Comparison of ENCODE assay signal across 12 cellular contexts in the genomic region with DNA sequence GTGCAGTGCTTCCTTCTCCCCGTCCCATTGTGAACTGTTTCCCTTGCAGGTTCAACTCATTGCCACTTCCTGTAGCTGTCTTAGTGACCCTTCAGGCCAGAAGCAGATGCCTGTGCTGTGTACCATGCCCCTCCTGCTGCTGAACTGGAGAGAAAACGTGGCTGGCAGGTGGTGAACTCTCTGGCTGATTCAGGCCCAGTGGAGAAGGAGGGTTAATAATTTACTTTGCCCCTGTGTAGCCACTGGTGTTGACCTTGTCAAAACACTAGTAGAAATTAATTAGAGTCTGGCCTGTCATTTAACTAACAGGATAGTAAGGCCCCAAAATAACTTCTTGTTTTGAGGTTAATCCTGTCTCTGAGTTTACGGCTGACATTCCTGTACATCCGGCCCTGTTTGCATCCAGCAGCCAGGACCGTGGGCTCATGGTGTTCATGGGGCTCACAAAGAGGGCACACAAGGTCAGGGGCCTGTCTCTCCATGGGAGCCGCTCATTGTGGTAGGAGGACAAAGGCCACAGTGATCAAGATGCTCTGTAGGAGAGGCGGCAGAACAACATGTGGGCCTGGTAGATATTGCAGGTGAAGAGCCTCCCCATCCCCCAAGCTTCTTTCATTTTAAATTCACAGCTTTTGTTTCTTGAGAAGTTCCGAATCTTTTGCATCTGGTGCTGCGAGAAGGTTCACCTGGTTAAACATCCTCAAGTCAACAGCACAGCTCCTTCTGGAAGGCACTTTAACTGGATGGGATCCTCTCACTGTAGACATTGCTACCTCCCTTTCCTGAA.
DNase-seq lines count a peak whose midpoint lies in the region; ATAC-seq and TF ChIP-seq lines count a peak whose summit lies in the region.
"Had no signal": no experiment of that assay in that cellular context is flagged by ENCODE, and none has a peak within 500 bp of the region (broad histone marks: within the 10 kb centered on the region; RNA-seq: fewer than 3 reads in every experiment).

No MANE protein-coding gene starts in this region.

- peaks cover 4% of the 10 kb centered on the region for H3K36me3 Mint-ChIP-seq in type B pancreatic cell

- peak overlapping the region; percentile 39 for H3K4me3 Mint-ChIP-seq in type B pancreatic cell
- H3K4me3 Mint-ChIP-seq: T-helper 1 cell treated with Interleukin-12 subunit alpha and Interleukin-12 subunit beta and Interleukin-4 antibody, amounts not matched to agents 30 μg/mL and 1 μg/mL, for 36 hours had no signal

- no peak overlapping the region; the same call in 1 of the 2 replicates for H3K9ac ChIP-seq in HUES64 (ENCODE audit: low read depth, low read length)

- peak overlapping the region; percentile 68 for H3K27ac Mint-ChIP-seq in type B pancreatic cell
- H3K27ac Mint-ChIP-seq: T-helper 1 cell treated with Interleukin-12 subunit alpha and Interleukin-12 subunit beta and Interleukin-4 antibody, amounts not matched to agents 30 μg/mL and 1 μg/mL, for 36 hours had no signal

- H3K27ac ChIP-seq in HUES64 (ENCODE audit: low read depth, low read length): peak overlapping the region; percentile 80
- H3K27ac ChIP-seq: epithelial cell of prostate had no signal

- no peaks in the 10 kb centered on the region for H3K9me3 Mint-ChIP-seq in type B pancreatic cell
- H3K9me3 Mint-ChIP-seq: T-helper 1 cell treated with Interleukin-12 subunit alpha and Interleukin-12 subunit beta and Interleukin-4 antibody, amounts not matched to agents 30 μg/mL and 1 μg/mL, for 36 hours had no signal

- DNase-seq in kidney epithelial cell (ENCODE audit: low read depth) (peak; percentile 69), type B pancreatic cell (ENCODE audit: extremely low spot score, unreplicated experiment) (no peak), NCI-H2196 treated with DMSO at 0.1 percent for 48 hours (lab: John Stamatoyannopoulos, UW; ENCODE audit: unreplicated experiment) (no peak), COLO829 (ENCODE audit: low spot score) (no peak)
- DNase-seq: anterior cingulate cortex, left ventricle myocardium superior, right cardiac atrium had no signal

- WGBS in HUES64: 72% methylated on average over 9 of the region's 9 CpGs

- H3K4me3 ChIP-seq in HUES64 (ENCODE audit: low read length) (no peak overlapping the region), kidney epithelial cell (ENCODE audit: low read depth, low read length) (no peak overlapping the region)

- H3K27me3 Mint-ChIP-seq in type B pancreatic cell: no peaks in the 10 kb centered on the region

- no peaks in the 10 kb centered on the region for H3K9me3 ChIP-seq in HUES64 (ENCODE audit: insufficient read depth, low read depth, low read length)

- H3K27me3 ChIP-seq in HUES64 (ENCODE audit: insufficient read depth, low read length): no peaks in the 10 kb centered on the region
- H3K27me3 ChIP-seq in kidney epithelial cell (ENCODE audit: control insufficient read depth, insufficient read depth, low read length): no peaks in the 10 kb centered on the region

- H3K36me3 ChIP-seq in HUES64 (ENCODE audit: insufficient read depth, low read length): peaks cover 4% of the 10 kb centered on the region; the same call in 1 of the 2 replicates
- no peaks in the 10 kb centered on the region for H3K36me3 ChIP-seq in kidney epithelial cell (ENCODE audit: control insufficient read depth, insufficient read depth, low read length)

- H3K4me1 ChIP-seq in HUES64 (ENCODE audit: insufficient read depth, low read length): peaks cover 26% of the 10 kb centered on the region

- ATAC-seq in GM19438 (IDR thresholded peaks at IDR 0.05; ENCODE audit: low read depth, unreplicated experiment) (peak; percentile 83), GM21529 (IDR thresholded peaks at IDR 0.05; ENCODE audit: unreplicated experiment) (no peak)

- peaks cover 27% of the 10 kb centered on the region for H3K4me1 Mint-ChIP-seq in type B pancreatic cell (ENCODE audit: unreplicated experiment)

- TF ChIP-seq CTCF in kidney epithelial cell (IDR thresholded peaks at IDR 0.05; ENCODE audit: insufficient read depth, low read length, poor library complexity, severe bottlenecking) (no peak), type B pancreatic cell (conservative IDR thresholded peaks at IDR 0.05) (no peak)
